In the genomic region with DNA sequence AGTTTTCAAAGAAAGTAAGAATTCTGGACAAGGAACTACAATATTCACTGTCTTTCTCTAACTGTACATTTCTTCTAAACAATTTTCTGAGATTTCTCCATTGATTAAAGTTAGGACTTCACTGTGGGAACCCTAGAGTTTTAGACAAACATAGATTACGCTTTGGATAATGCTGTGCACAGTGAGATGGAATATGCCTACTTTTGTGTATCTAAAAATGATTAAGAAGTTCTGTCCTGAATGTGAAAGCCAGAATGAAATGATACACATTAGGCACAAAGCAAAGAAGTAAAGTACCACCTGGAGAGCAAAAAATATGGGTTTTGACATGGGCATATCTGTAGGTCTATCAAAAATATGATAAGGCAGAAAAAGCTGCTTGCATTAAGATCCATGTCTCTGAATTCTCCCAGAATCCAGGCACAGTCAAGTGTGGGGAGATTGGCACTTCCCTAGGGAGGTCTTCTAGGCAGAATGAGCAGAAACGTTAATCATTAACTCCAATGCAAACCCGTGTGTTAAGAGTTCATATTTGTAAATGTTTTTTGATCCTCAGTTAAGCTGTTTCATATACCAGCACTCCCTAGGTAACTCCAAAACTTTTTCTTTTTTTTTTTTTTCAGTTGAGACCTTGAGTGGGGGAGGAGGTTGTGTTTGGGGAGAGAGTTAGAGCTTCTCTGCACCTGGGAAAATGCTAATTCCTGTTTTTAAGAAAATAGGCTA, we compare ENCODE assay signal across 1 cellular context.
TF ChIP-seq lines count a peak whose summit lies in the region.

No MANE protein-coding gene starts in this region.

TF ChIP-seq in HepG2, 621 proteins besides CTCF, POLR2A, EP300 and RAD21 (continued from another document and continues in another):
- 0 out of 2 replicates have a peak, but pooled peaks have one; percentile 59 for TF ChIP-seq THYN1 (CRISPR knock-in tag; IDR thresholded peaks at IDR 0.05; ENCODE audit: borderline replicate concordance, low read depth)
- TF ChIP-seq, protein P1, sequence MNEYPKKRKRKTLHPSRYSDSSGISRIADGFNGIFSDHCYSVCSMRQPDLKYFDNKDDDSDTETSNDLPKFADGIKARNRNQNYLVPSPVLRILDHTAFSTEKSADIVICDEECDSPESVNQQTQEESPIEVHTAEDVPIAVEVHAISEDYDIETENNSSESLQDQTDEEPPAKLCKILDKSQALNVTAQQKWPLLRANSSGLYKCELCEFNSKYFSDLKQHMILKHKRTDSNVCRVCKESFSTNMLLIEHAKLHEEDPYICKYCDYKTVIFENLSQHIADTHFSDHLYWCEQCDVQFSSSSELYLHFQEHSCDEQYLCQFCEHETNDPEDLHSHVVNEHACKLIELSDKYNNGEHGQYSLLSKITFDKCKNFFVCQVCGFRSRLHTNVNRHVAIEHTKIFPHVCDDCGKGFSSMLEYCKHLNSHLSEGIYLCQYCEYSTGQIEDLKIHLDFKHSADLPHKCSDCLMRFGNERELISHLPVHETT (CRISPR knock-in tag; conservative IDR thresholded peaks at IDR 0.05): no peak
- TF ChIP-seq ZNF503 (CRISPR knock-in tag; IDR thresholded peaks at IDR 0.05): 0 out of 2 replicates have a peak, but pooled peaks have one; percentile 34
- TF ChIP-seq ZNF251 (CRISPR knock-in tag; IDR thresholded peaks at IDR 0.05): no peak
- peak; percentile 23 for TF ChIP-seq TEAD3 (CRISPR knock-in tag; optimal IDR thresholded peaks at IDR 0.05; ENCODE audit: borderline replicate concordance)
- no peak for TF ChIP-seq ZBTB20 (CRISPR knock-in tag; IDR thresholded peaks at IDR 0.05; ENCODE audit: borderline replicate concordance, low read depth)
- TF ChIP-seq, protein P2, sequence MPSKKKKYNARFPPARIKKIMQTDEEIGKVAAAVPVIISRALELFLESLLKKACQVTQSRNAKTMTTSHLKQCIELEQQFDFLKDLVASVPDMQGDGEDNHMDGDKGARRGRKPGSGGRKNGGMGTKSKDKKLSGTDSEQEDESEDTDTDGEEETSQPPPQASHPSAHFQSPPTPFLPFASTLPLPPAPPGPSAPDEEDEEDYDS (CRISPR knock-in tag; IDR thresholded peaks at IDR 0.05): peak; percentile 74
- no peak for TF ChIP-seq ZBTB8A (CRISPR knock-in tag; IDR thresholded peaks at IDR 0.05; ENCODE audit: borderline replicate concordance, low read depth)
- TF ChIP-seq MAF1 (CRISPR knock-in tag; IDR thresholded peaks at IDR 0.05; ENCODE audit: borderline replicate concordance): no peak
- TF ChIP-seq, protein P3, sequence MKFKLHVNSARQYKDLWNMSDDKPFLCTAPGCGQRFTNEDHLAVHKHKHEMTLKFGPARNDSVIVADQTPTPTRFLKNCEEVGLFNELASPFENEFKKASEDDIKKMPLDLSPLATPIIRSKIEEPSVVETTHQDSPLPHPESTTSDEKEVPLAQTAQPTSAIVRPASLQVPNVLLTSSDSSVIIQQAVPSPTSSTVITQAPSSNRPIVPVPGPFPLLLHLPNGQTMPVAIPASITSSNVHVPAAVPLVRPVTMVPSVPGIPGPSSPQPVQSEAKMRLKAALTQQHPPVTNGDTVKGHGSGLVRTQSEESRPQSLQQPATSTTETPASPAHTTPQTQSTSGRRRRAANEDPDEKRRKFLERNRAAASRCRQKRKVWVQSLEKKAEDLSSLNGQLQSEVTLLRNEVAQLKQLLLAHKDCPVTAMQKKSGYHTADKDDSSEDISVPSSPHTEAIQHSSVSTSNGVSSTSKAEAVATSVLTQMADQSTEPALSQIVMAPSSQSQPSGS (CRISPR knock-in tag; IDR thresholded peaks at IDR 0.05): 0 out of 2 replicates have a peak, but pooled peaks have one; percentile 5
- no peak for TF ChIP-seq ZNF572 (CRISPR knock-in tag; IDR thresholded peaks at IDR 0.05)
- no peak for TF ChIP-seq KLF6 (CRISPR knock-in tag; IDR thresholded peaks at IDR 0.05)
- TF ChIP-seq TOE1 (CRISPR knock-in tag; IDR thresholded peaks at IDR 0.05): no peak
- no peak for TF ChIP-seq ZNF235 (CRISPR knock-in tag; IDR thresholded peaks at IDR 0.05; ENCODE audit: borderline replicate concordance)
- TF ChIP-seq KAT8 (CRISPR knock-in tag; IDR thresholded peaks at IDR 0.05): 0 out of 2 replicates have a peak, but pooled peaks have one; percentile 37
- no peak for TF ChIP-seq CREB1 (IDR thresholded peaks at IDR 0.05)
- TF ChIP-seq CREB1 (CRISPR knock-in tag; IDR thresholded peaks at IDR 0.05): peak; percentile 49; the same call in 1 of the 2 replicates
- TF ChIP-seq SIX4 (CRISPR knock-in tag; IDR thresholded peaks at IDR 0.05): 0 out of 2 replicates have a peak, but pooled peaks have one; percentile 18
- TF ChIP-seq FOXP1 (IDR thresholded peaks at IDR 0.05): no peak
- TF ChIP-seq FOXP1 (CRISPR knock-in tag; IDR thresholded peaks at IDR 0.05): peak; percentile 55; the same call in 1 of the 2 replicates
- TF ChIP-seq NFIB (CRISPR knock-in tag; IDR thresholded peaks at IDR 0.05; ENCODE audit: borderline replicate concordance): no peak
- no peak for TF ChIP-seq RAD51 (IDR thresholded peaks at IDR 0.05; ENCODE audit: borderline replicate concordance)
- TF ChIP-seq RXRB (CRISPR knock-in tag; IDR thresholded peaks at IDR 0.05; ENCODE audit: borderline replicate concordance): peak; percentile 51; the same call in 1 of the 2 replicates
- TF ChIP-seq HOMEZ (CRISPR knock-in tag; IDR thresholded peaks at IDR 0.05; ENCODE audit: low read depth): peak; percentile 55; the same call in 1 of the 2 replicates
- TF ChIP-seq, protein P4, sequence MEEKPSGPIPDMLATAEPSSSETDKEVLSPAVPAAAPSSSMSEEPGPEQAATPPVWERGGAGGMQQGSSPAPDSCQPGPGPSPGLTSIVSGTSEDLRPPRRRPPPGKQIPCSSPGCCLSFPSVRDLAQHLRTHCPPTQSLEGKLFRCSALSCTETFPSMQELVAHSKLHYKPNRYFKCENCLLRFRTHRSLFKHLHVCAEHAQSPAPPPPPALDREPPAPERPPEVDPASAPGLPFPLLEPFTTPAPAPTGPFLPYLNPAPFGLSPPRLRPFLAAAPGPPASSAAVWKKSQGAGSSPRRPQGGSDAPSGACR (CRISPR knock-in tag; IDR thresholded peaks at IDR 0.05): no peak
- TF ChIP-seq MYNN (CRISPR knock-in tag; IDR thresholded peaks at IDR 0.05; ENCODE audit: low read depth): no peak
- 0 out of 2 replicates have a peak, but pooled peaks have one; percentile 30 for TF ChIP-seq YEATS4 (CRISPR knock-in tag; IDR thresholded peaks at IDR 0.05; ENCODE audit: borderline replicate concordance)
- TF ChIP-seq CEBPG (CRISPR knock-in tag; IDR thresholded peaks at IDR 0.05): peak; percentile 38; the same call in 1 of the 2 replicates
- TF ChIP-seq TARDBP (CRISPR knock-in tag; IDR thresholded peaks at IDR 0.05): peak; percentile 56; the same call in 1 of the 2 replicates
- no peak for TF ChIP-seq ZNF619 (CRISPR knock-in tag; IDR thresholded peaks at IDR 0.05)
- TF ChIP-seq CREM (IDR thresholded peaks at IDR 0.05): peak; percentile 48; the same call in 1 of the 2 replicates
- TF ChIP-seq CREM (CRISPR knock-in tag; IDR thresholded peaks at IDR 0.05): no peak
- TF ChIP-seq DNMT3B (CRISPR knock-in tag; conservative IDR thresholded peaks at IDR 0.05): 0 out of 2 replicates have a peak, but pooled peaks have one; percentile 17
- TF ChIP-seq, protein P5, sequence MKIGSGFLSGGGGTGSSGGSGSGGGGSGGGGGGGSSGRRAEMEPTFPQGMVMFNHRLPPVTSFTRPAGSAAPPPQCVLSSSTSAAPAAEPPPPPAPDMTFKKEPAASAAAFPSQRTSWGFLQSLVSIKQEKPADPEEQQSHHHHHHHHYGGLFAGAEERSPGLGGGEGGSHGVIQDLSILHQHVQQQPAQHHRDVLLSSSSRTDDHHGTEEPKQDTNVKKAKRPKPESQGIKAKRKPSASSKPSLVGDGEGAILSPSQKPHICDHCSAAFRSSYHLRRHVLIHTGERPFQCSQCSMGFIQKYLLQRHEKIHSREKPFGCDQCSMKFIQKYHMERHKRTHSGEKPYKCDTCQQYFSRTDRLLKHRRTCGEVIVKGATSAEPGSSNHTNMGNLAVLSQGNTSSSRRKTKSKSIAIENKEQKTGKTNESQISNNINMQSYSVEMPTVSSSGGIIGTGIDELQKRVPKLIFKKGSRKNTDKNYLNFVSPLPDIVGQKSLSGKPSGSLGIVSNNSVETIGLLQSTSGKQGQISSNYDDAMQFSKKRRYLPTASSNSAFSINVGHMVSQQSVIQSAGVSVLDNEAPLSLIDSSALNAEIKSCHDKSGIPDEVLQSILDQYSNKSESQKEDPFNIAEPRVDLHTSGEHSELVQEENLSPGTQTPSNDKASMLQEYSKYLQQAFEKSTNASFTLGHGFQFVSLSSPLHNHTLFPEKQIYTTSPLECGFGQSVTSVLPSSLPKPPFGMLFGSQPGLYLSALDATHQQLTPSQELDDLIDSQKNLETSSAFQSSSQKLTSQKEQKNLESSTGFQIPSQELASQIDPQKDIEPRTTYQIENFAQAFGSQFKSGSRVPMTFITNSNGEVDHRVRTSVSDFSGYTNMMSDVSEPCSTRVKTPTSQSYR (CRISPR knock-in tag; IDR thresholded peaks at IDR 0.05; ENCODE audit: borderline replicate concordance): peak; percentile 75
- TF ChIP-seq POLR2G (IDR thresholded peaks at IDR 0.05; ENCODE audit: low read depth, low read length): peak; percentile 49; the same call in 1 of the 2 replicates
- TF ChIP-seq MIER3 (CRISPR knock-in tag; IDR thresholded peaks at IDR 0.05; ENCODE audit: borderline replicate concordance): peak; percentile 32; the same call in 1 of the 2 replicates
- peak; percentile 97 for TF ChIP-seq HNRNPUL1 (IDR thresholded peaks at IDR 0.05; ENCODE audit: low read depth, low read length)
- TF ChIP-seq SOX5 (CRISPR knock-in tag; IDR thresholded peaks at IDR 0.05; ENCODE audit: borderline replicate concordance): peak; percentile 39; the same call in 1 of the 2 replicates
- TF ChIP-seq BORCS8-MEF2B (CRISPR knock-in tag; IDR thresholded peaks at IDR 0.05): no peak
- peak; percentile 26; the same call in 1 of the 2 replicates for TF ChIP-seq ZNF644 (CRISPR knock-in tag; IDR thresholded peaks at IDR 0.05; ENCODE audit: low read depth)
- TF ChIP-seq SIX1 (CRISPR knock-in tag; IDR thresholded peaks at IDR 0.05; ENCODE audit: borderline replicate concordance): peak; percentile 45; the same call in 1 of the 2 replicates
- peak; percentile 53; the same call in 1 of the 2 replicates for TF ChIP-seq NFIC (IDR thresholded peaks at IDR 0.05; ENCODE audit: low read length)
- TF ChIP-seq ZNF775 (CRISPR knock-in tag; IDR thresholded peaks at IDR 0.05; ENCODE audit: borderline replicate concordance): peak; percentile 87; the same call in 1 of the 2 replicates
- no peak for TF ChIP-seq ZNF703 (CRISPR knock-in tag; IDR thresholded peaks at IDR 0.05; ENCODE audit: borderline replicate concordance)
- TF ChIP-seq ARID4A (CRISPR knock-in tag; IDR thresholded peaks at IDR 0.05; ENCODE audit: borderline replicate concordance): peak; percentile 14; the same call in 1 of the 2 replicates
- 0 out of 2 replicates have a peak, but pooled peaks have one; percentile 41 for TF ChIP-seq PHF21A (CRISPR knock-in tag; IDR thresholded peaks at IDR 0.05)
